8 cellular contexts compared by ENCODE assay signal in genomic region chr6:6749791-6750434, GRCh38.
A peak's percentile ranks its signal among the peaks of the same experiment; 100 is the strongest.
DNase-seq lines count a peak whose midpoint lies in the region; ATAC-seq lines count a peak whose summit lies in the region.

No MANE protein-coding gene starts in this region.

- peaks cover 2% of the 10 kb centered on the region for H3K79me1 ChIP-seq in trophoblast cell (ENCODE audit: low read length)

- no peak overlapping the region for H4K91ac ChIP-seq in trophoblast cell (ENCODE audit: low read depth, low read length)

- H3K18ac ChIP-seq in trophoblast cell (ENCODE audit: low read length): no peak overlapping the region

- H3K27ac Mint-ChIP-seq in CD8-positive, alpha-beta memory T cell: no peak overlapping the region
- peak overlapping the region; percentile 29 for H3K27ac Mint-ChIP-seq in activated T-cell treated with anti-CD3 and anti-CD28 coated beads, Interleukin-2, amount 50 U/mL, for 72 hours

- intact Hi-C loops in head of caudate nucleus (cut with DNase I): no loop called here

- peaks cover 13% of the 10 kb centered on the region for H3K4me1 ChIP-seq in CD8-positive, alpha-beta memory T cell (ENCODE audit: insufficient read depth, low read length)
- peaks cover 0 to 6% of the 10 kb centered on the region in 2 experiments for H3K4me1 ChIP-seq in trophoblast cell (ENCODE audit: control insufficient read depth in 1 of 2, insufficient read depth in 2 of 2, low read length in 2 of 2)

- CTCF ChIA-PET in CD8-positive, alpha-beta memory T cell (lab: Charles Lee): no interaction called here

- H3K79me2 ChIP-seq in trophoblast cell (ENCODE audit: control insufficient read depth, insufficient read depth, low read length, poor library complexity): no peaks in the 10 kb centered on the region

- H3K27me3 ChIP-seq in CD8-positive, alpha-beta memory T cell (ENCODE audit: insufficient read depth, low read length, poor library complexity, severe bottlenecking): no peaks in the 10 kb centered on the region
- no peaks in the 10 kb centered on the region for H3K27me3 ChIP-seq in trophoblast cell (ENCODE audit: insufficient read depth, low read length)

- no peaks in the 10 kb centered on the region for H3K36me3 ChIP-seq in CD8-positive, alpha-beta memory T cell (ENCODE audit: insufficient read depth, low read length)
- no peaks in the 10 kb centered on the region for H3K36me3 ChIP-seq in trophoblast cell (ENCODE audit: control insufficient read depth in 1 of 2, insufficient read depth in 2 of 2, low read length in 2 of 2)

- no peak for DNase-seq in CD8-positive, alpha-beta memory T cell
- DNase-seq in NCI-H2227 (lab: John Stamatoyannopoulos, UW; ENCODE audit: unreplicated experiment) (peak; percentile 23), head of caudate nucleus (peak in 38 of 42 donors; percentile 18 to 77 (median 48)), trophoblast cell (peak; percentile 9 to 38), NCI-H446 treated with DMSO at 0.1 percent for 48 hours (lab: John Stamatoyannopoulos, UW) (no peak), NCI-H2171 treated with DMSO at 0.1 percent for 48 hours (lab: John Stamatoyannopoulos, UW) (no peak), NCI-H2107 treated with DMSO at 0.1 percent for 48 hours (lab: John Stamatoyannopoulos, UW; ENCODE audit: unreplicated experiment) (no peak)
- DNase-seq in activated T-cell treated with anti-CD3 and anti-CD28 coated beads, Interleukin-2, amount 50 U/mL, for 72 hours: peak; percentile 66 to 70

- H2BK5ac ChIP-seq in trophoblast cell (ENCODE audit: low read depth, low read length, poor library complexity): no peak overlapping the region

- H3K9me3 Mint-ChIP-seq in CD8-positive, alpha-beta memory T cell: no peaks in the 10 kb centered on the region
- H3K9me3 Mint-ChIP-seq in activated T-cell treated with anti-CD3 and anti-CD28 coated beads, Interleukin-2, amount 50 U/mL, for 72 hours: no peaks in the 10 kb centered on the region

- no peak overlapping the region for H4K12ac ChIP-seq in trophoblast cell (ENCODE audit: low read depth, low read length)

- no peak overlapping the region for H2BK12ac ChIP-seq in trophoblast cell (ENCODE audit: low read length)

- no peak overlapping the region for H2AFZ ChIP-seq in trophoblast cell (ENCODE audit: insufficient read depth, low read length, poor library complexity)

- H2BK120ac ChIP-seq in trophoblast cell (ENCODE audit: insufficient read depth, low read length, poor library complexity): no peak overlapping the region

- H2AK5ac ChIP-seq in trophoblast cell (ENCODE audit: low read length): no peak overlapping the region

- no peak overlapping the region for H3K4me3 ChIP-seq in CD8-positive, alpha-beta memory T cell (ENCODE audit: low read length)
- no peak overlapping the region for H3K4me3 ChIP-seq in trophoblast cell (ENCODE audit: low read depth, low read length)

- no peak overlapping the region for H4K8ac ChIP-seq in trophoblast cell (ENCODE audit: low read depth, low read length)

- H3K4me1 Mint-ChIP-seq in CD8-positive, alpha-beta memory T cell: peaks cover 0 to 4% (median 0%) of the 10 kb centered on the region in 3 donors
- peaks cover 26% of the 10 kb centered on the region for H3K4me1 Mint-ChIP-seq in activated T-cell treated with anti-CD3 and anti-CD28 coated beads, Interleukin-2, amount 50 U/mL, for 72 hours (ENCODE audit: low read depth)

- H3K14ac ChIP-seq in trophoblast cell (ENCODE audit: low read length): no peak overlapping the region

- peak overlapping the region; percentile 71 for H3K27ac ChIP-seq in CD8-positive, alpha-beta memory T cell (ENCODE audit: low read depth, low read length)
- no peak overlapping the region for H3K27ac ChIP-seq in trophoblast cell (ENCODE audit: low read depth, low read length)

- H3K23ac ChIP-seq in trophoblast cell (ENCODE audit: low read length): no peak overlapping the region

- H3K27me3 Mint-ChIP-seq in CD8-positive, alpha-beta memory T cell: peaks cover 5% of the 10 kb centered on the region in 2 donors
- no peaks in the 10 kb centered on the region for H3K27me3 Mint-ChIP-seq in activated T-cell treated with anti-CD3 and anti-CD28 coated beads, Interleukin-2, amount 50 U/mL, for 72 hours (ENCODE audit: low read depth)

- H3K9me3 ChIP-seq in CD8-positive, alpha-beta memory T cell (ENCODE audit: low read length): no peaks in the 10 kb centered on the region
- peaks cover 3% of the 10 kb centered on the region for H3K9me3 ChIP-seq in trophoblast cell (ENCODE audit: insufficient read depth, low read depth, low read length)

- no peak overlapping the region for H3K4ac ChIP-seq in trophoblast cell (ENCODE audit: low read depth, low read length)

- H3K4me3 Mint-ChIP-seq in CD8-positive, alpha-beta memory T cell: no peak overlapping the region
- peak overlapping the region; percentile 77 to 78 for H3K4me3 Mint-ChIP-seq in activated T-cell treated with anti-CD3 and anti-CD28 coated beads, Interleukin-2, amount 50 U/mL, for 72 hours

- ATAC-seq in activated T-cell treated with anti-CD3 and anti-CD28 coated beads, Interleukin-2, amount 50 U/mL, for 72 hours (replicated peaks in 1 of 2): peak; percentile 97 to 99

- no peaks in the 10 kb centered on the region for H3K36me3 Mint-ChIP-seq in CD8-positive, alpha-beta memory T cell
- H3K36me3 Mint-ChIP-seq in activated T-cell treated with anti-CD3 and anti-CD28 coated beads, Interleukin-2, amount 50 U/mL, for 72 hours (ENCODE audit: insufficient read depth in 2 of 2): no peaks in the 10 kb centered on the region

- POLR2A ChIA-PET in CD8-positive, alpha-beta memory T cell (lab: Charles Lee): no interaction called here

- H3K4me2 ChIP-seq in trophoblast cell (ENCODE audit: low read length): no peak overlapping the region

- WGBS in trophoblast cell (ENCODE audit: extremely low coverage, insufficient coverage, insufficient read length): no CpG with 5 or more reads among the region's 16 CpGs

- H3K9ac ChIP-seq in trophoblast cell (ENCODE audit: low read length): no peak overlapping the region

Comparison
In these comparisons a context has a peak if more than half of its experiments do, and no peak if none do; other contexts are left out.
1. DNase-seq: peak in NCI-H2227 (single experiment), activated T-cell treated with anti-CD3 and anti-CD28 coated beads, Interleukin-2, amount 50 U/mL, for 72 hours (2 of 2), head of caudate nucleus (38 of 42) and trophoblast cell (2 of 2); none in CD8-positive, alpha-beta memory T cell (0 of 5), NCI-H446 treated with DMSO at 0.1 percent for 48 hours (single experiment), NCI-H2171 treated with DMSO at 0.1 percent for 48 hours (single experiment) and NCI-H2107 treated with DMSO at 0.1 percent for 48 hours (single experiment).
2. H3K4me3 Mint-ChIP-seq: peak in activated T-cell treated with anti-CD3 and anti-CD28 coated beads, Interleukin-2, amount 50 U/mL, for 72 hours (2 of 2); none in CD8-positive, alpha-beta memory T cell (0 of 7).